ENCODE assay signal across 28 cellular contexts in the genomic region with DNA sequence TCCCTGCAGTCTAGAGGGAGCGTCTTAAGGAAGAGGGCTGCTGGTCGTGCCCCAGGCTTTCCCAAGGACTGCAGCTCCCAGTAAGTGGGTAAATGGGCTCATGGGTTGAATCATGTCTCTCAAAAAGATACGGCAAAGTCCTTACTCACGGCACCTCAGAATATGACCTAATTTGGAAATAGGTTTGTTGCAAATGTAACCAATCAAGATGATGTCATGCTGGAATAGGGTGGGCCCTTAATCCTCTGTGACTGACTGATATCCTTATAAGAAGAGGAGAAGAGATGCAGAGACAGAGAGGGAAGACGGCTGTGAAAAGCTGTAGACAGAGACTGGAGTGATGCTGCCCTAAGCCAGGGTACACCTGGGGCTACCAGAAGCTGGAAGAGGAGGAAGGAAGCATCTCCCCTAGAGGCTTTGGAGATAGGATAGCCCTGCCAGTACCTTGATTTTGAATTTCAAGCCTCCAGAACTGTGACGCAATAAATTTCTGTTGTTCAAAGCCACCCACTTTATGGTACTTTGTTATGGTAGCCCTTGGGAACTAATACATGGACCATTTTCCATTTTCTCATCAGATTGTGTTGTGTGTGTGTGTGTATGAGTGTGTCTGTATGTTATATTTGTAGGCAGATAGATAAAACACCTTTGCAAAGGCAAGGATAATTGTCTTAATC. TPM values are rescaled to one million over a fixed set of nuclear protein-coding genes. Genes with fewer than 3 reads are reported as not detected.
DNase-seq lines count a peak whose midpoint lies in the region; ATAC-seq, FAIRE-seq and TF ChIP-seq lines count a peak whose summit lies in the region.
"Had no signal": no experiment of that assay in that cellular context is flagged by ENCODE, and none has a peak within 500 bp of the region (broad histone marks: within the 10 kb centered on the region; RNA-seq: fewer than 3 reads in every experiment).

No MANE protein-coding gene starts in this region.

- H4K8ac ChIP-seq in IMR-90 (ENCODE audit: low read depth in 2 of 2, low read length in 2 of 2): peak overlapping the region; percentile 73 to 94

- H3K56ac ChIP-seq in IMR-90 (ENCODE audit: extremely low read depth, insufficient read depth, low read length): peak overlapping the region; percentile 77; the same call in 1 of the 2 replicates

- peak overlapping the region; percentile 97 for H4K91ac ChIP-seq in IMR-90 (ENCODE audit: insufficient read depth, low read depth, low read length)

- H2BK20ac ChIP-seq in IMR-90 (ENCODE audit: low read depth, low read length): peak overlapping the region; percentile 97

- H2AFZ ChIP-seq in IMR-90 (replicated peaks; ENCODE audit: low read length, poor library complexity) (peak overlapping the region; percentile 36), K562 (ENCODE audit: low read depth, low read length) (peak overlapping the region; percentile 8; the same call in 1 of the 2 replicates), PC-9 (no peak overlapping the region)

- H3K79me2 ChIP-seq in K562 (ENCODE audit: control insufficient read depth, insufficient read depth, low read length) (peaks cover 40% of the 10 kb centered on the region), PC-9 (ENCODE audit: low read depth) (peaks cover 77% of the 10 kb centered on the region)

- POLR2A ChIA-PET in IMR-90 (lab: Charles Lee; ENCODE audit: unreplicated experiment): no interaction called here
- POLR2A ChIA-PET in K562 (lab: Yijun Ruan, JAX): interaction anchor here (0.6 to 3.1 kb wide), 7 partner anchors 9 to 51 kb away, joined by 3 to 17 read pairs (median 5); a partner anchor contains a TSS
- POLR2A ChIA-PET in PC-9 (lab: Charles Lee; ENCODE audit: unreplicated experiment): interaction anchor here (0.6 kb wide), 1 partner anchor 79 kb away, joined by 3 read pairs; no protein-coding TSS in a partner anchor
- POLR2A ChIA-PET in activated CD4-positive, alpha-beta T cell treated with anti-CD3 and anti-CD28 coated beads, Interleukin-2, amount 10 ng/mL, durations not matched to agents 7 days and 5 days (lab: Charles Lee): no interaction called here

- in situ Hi-C loops in IMR-90 (cut with MboI; ENCODE audit: low sequenced_read_pairs): no loop called here
- in situ Hi-C loops in K562 (cut with MboI): no loop called here

- peak; percentile 50 for DNase-seq in Daoy (ENCODE audit: low read depth)
- peak; percentile 86 for DNase-seq in IMR-90
- DNase-seq in K562 (ENCODE audit: extremely low read depth in 1 of 4, low spot score in 3 of 4): no peak
- DNase-seq in iris pigment epithelial cell (ENCODE audit: low read depth): peak; percentile 84
- no peak for DNase-seq in PC-9
- no peak for DNase-seq in NCI-H2081 (lab: John Stamatoyannopoulos, UW)
- DNase-seq in activated CD4-positive, alpha-beta T cell treated with anti-CD3 and anti-CD28 coated beads, Interleukin-2, amount 10 ng/mL, durations not matched to agents 7 days and 5 days: no peak
- DNase-seq: activated naive CD4-positive, alpha-beta T cell treated with anti-CD3 and anti-CD28 coated beads for 36 hours; caudate nucleus; cortex of kidney; endodermal cell; H9; left lung; naive B cell; NCI-H1436; NCI-H446 treated with DMSO at 0.1 percent for 48 hours; stimulated activated naive CD4-positive, alpha-beta T cell had no signal

- peak overlapping the region; percentile 94 for H2BK120ac ChIP-seq in IMR-90 (ENCODE audit: low read depth, low read length)

- H4K5ac ChIP-seq in IMR-90 (ENCODE audit: low read depth, low read length): peak overlapping the region; percentile 88; the same call in 1 of the 2 replicates

- no peaks in the 10 kb centered on the region for H3K27me3 Mint-ChIP-seq in activated CD4-positive, alpha-beta T cell treated with anti-CD3 and anti-CD28 coated beads, Interleukin-2, amount 10 ng/mL, durations not matched to agents 7 days and 5 days
- H3K27me3 Mint-ChIP-seq: naive B cell, progenitor cell of endocrine pancreas had no signal

- intact Hi-C loops in IMR-90 (cut with micrococcal nuclease): no loop called here
- intact Hi-C loops in K562 (cut with micrococcal nuclease): no loop called here
- intact Hi-C loops in PC-9 (cut with micrococcal nuclease; ENCODE audit: unreplicated experiment): no loop called here

- H2AK5ac ChIP-seq in IMR-90 (ENCODE audit: low read depth, low read length): peak overlapping the region; percentile 93; the same call in 1 of the 2 replicates

- BruUV-seq in IMR-90 (replicated peaks; lab: Mats Ljungman, UMichigan) (no TSS peak), K562 (replicated peaks; lab: Mats Ljungman, UMichigan) (no TSS peak), PC-9 (replicated peaks; lab: Mats Ljungman, UMichigan) (no TSS peak)

- H3K4me1 Mint-ChIP-seq in activated CD4-positive, alpha-beta T cell treated with anti-CD3 and anti-CD28 coated beads, Interleukin-2, amount 10 ng/mL, durations not matched to agents 7 days and 5 days: peaks cover 51% of the 10 kb centered on the region

- H3K9me3 ChIP-seq in IMR-90 (ENCODE audit: control insufficient read depth, insufficient read depth, low read length) (0 out of 2 replicates have a peak, but pooled peaks cover 4% of the 10 kb centered on the region), K562 (replicated peaks; ENCODE audit: control insufficient read depth, insufficient read depth, low read depth, low read length) (no peaks in the 10 kb centered on the region), PC-9 (ENCODE audit: insufficient read depth, low read depth) (no peaks in the 10 kb centered on the region)
- H3K9me3 ChIP-seq: esophagus muscularis mucosa, left lung, neutrophil, sigmoid colon had no signal

- FAIRE-seq in K562 (lab: Jason Lieb, UNC): no peak
- FAIRE-seq: HTR-8/SVneo, islet of Langerhans, urothelium cell line had no signal

- TF ChIP-seq CTCF in IMR-90 (conservative IDR thresholded peaks at IDR 0.05; ENCODE audit: low read depth, low read length) (no peak), K562 (IDR thresholded peaks at IDR 0.05 in 2 of 3, conservative IDR thresholded peaks at IDR 0.05 in 1 of 3; ENCODE audit: insufficient read depth in 2 of 3, low read depth in 1 of 3, low read length in 3 of 3) (no peak), PC-9 (conservative IDR thresholded peaks at IDR 0.05) (no peak)

- H3K36me3 ChIP-seq in IMR-90 (ENCODE audit: control insufficient read depth, insufficient read depth, low read length) (peaks cover 5% of the 10 kb centered on the region), K562 (ENCODE audit: control insufficient read depth, insufficient read depth, low read length) (peaks cover 4% of the 10 kb centered on the region), PC-9 (ENCODE audit: low read depth) (peaks cover 19% of the 10 kb centered on the region)
- H3K36me3 ChIP-seq: esophagus muscularis mucosa had no signal

- H3K27ac ChIP-seq in IMR-90 (ENCODE audit: insufficient read depth, low read length): no peak overlapping the region
- H3K27ac ChIP-seq in K562 (ENCODE audit: extremely low read depth, low read depth, low read length): peak overlapping the region; percentile 77
- H3K27ac ChIP-seq in PC-9: no peak overlapping the region
- H3K27ac ChIP-seq: esophagus muscularis mucosa, KMS-11, left lung, neutrophil had no signal

- TF ChIP-seq RAD21 in IMR-90 (IDR thresholded peaks at IDR 0.05; ENCODE audit: low read length) (no peak), K562 (CRISPR knock-in tag; conservative IDR thresholded peaks at IDR 0.05 in 1 of 2, IDR thresholded peaks at IDR 0.05 in 1 of 2) (no peak)

- H3K27me3 ChIP-seq in IMR-90 (ENCODE audit: control insufficient read depth, insufficient read depth, low read length) (no peaks in the 10 kb centered on the region), K562 (ENCODE audit: control insufficient read depth in 2 of 2, insufficient read depth in 2 of 2, low read length in 2 of 2) (no peaks in the 10 kb centered on the region), PC-9 (ENCODE audit: insufficient read depth, low read depth) (no peaks in the 10 kb centered on the region)
- H3K27me3 ChIP-seq: esophagus muscularis mucosa, left lung, neutrophil, sigmoid colon had no signal

- CTCF ChIA-PET in IMR-90 (lab: Yijun Ruan, JAX): no interaction called here
- CTCF ChIA-PET in K562 (lab: Yijun Ruan, JAX; ENCODE audit: low intra/inter-chr PET ratio): no interaction called here
- CTCF ChIA-PET in PC-9 (lab: Charles Lee): interaction anchor here (0.6 kb wide), 1 partner anchor 233 kb away, joined by 3 read pairs; no protein-coding TSS in a partner anchor
- CTCF ChIA-PET in activated CD4-positive, alpha-beta T cell treated with anti-CD3 and anti-CD28 coated beads, Interleukin-2, amount 10 ng/mL, durations not matched to agents 7 days and 5 days (lab: Charles Lee): interaction anchor here (0.8 to 1.9 kb wide), 6 partner anchors 8 to 42 kb away, joined by 3 to 9 read pairs (median 4); a partner anchor contains a TSS

- peak overlapping the region; percentile 97 for H3K23ac ChIP-seq in IMR-90 (ENCODE audit: low read depth, low read length)

- H3K4me2 ChIP-seq in IMR-90 (ENCODE audit: low read depth, low read length): no peak overlapping the region
- H3K4me2 ChIP-seq in K562 (ENCODE audit: insufficient read depth, low read length): peak overlapping the region; percentile 14; the same call in 1 of the 2 replicates
- H3K4me2 ChIP-seq in PC-9: no peak overlapping the region
- H3K4me2 ChIP-seq: KMS-11 had no signal

- peak overlapping the region; percentile 25 for H2AK9ac ChIP-seq in IMR-90 (replicated peaks; ENCODE audit: low read depth, low read length, poor library complexity)

- H4K20me1 ChIP-seq in IMR-90 (ENCODE audit: insufficient read depth, low read length): peaks cover 4% of the 10 kb centered on the region; the same call in 1 of the 2 replicates
- no peaks in the 10 kb centered on the region for H4K20me1 ChIP-seq in K562 (replicated peaks; ENCODE audit: control insufficient read depth, insufficient read depth, low read length)
- no peaks in the 10 kb centered on the region for H4K20me1 ChIP-seq in PC-9 (ENCODE audit: insufficient read depth)

- no peak for TF ChIP-seq EP300 in K562 (IDR thresholded peaks at IDR 0.05; ENCODE audit: low read length)

- H2BK15ac ChIP-seq in IMR-90 (ENCODE audit: low read depth, low read length): peak overlapping the region; percentile 81

- H3K9me2 ChIP-seq in PC-9 (ENCODE audit: insufficient read depth): no peaks in the 10 kb centered on the region

- H3K4me3 Mint-ChIP-seq in activated CD4-positive, alpha-beta T cell treated with anti-CD3 and anti-CD28 coated beads, Interleukin-2, amount 10 ng/mL, durations not matched to agents 7 days and 5 days: no peak overlapping the region
- H3K4me3 Mint-ChIP-seq: activated naive CD4-positive, alpha-beta T cell treated with anti-CD3 and anti-CD28 coated beads for 36 hours; endodermal cell; H9; mesothelial cell of epicardium; naive B cell had no signal

- peak overlapping the region; percentile 98 for H3K14ac ChIP-seq in IMR-90 (replicated peaks; ENCODE audit: low read depth, low read length)

- peaks cover 6% of the 10 kb centered on the region; the same call in 1 of the 2 replicates for H3F3A ChIP-seq in PC-9 (ENCODE audit: insufficient read depth, low read depth)

- H3K4me3 ChIP-seq in IMR-90 (ENCODE audit: insufficient read depth, low read depth, low read length) (no peak overlapping the region), K562 (no peak overlapping the region), PC-9 (no peak overlapping the region)
- H3K4me3 ChIP-seq: esophagus muscularis mucosa, left lung, sigmoid colon had no signal

- H3K9ac ChIP-seq in IMR-90 (ENCODE audit: low read depth, low read length): no peak overlapping the region
- peak overlapping the region; percentile 31 to 45; a peak in 3 of 4 replicates for H3K9ac ChIP-seq in K562 (ENCODE audit: insufficient read depth in 1 of 2, low read depth in 2 of 2, low read length in 2 of 2)
- H3K9ac ChIP-seq: KMS-11 had no signal

- H3K27ac Mint-ChIP-seq in activated CD4-positive, alpha-beta T cell treated with anti-CD3 and anti-CD28 coated beads, Interleukin-2, amount 10 ng/mL, durations not matched to agents 7 days and 5 days: no peak overlapping the region
- H3K27ac Mint-ChIP-seq: activated naive CD4-positive, alpha-beta T cell treated with anti-CD3 and anti-CD28 coated beads for 36 hours; endodermal cell; mesothelial cell of epicardium; progenitor cell of endocrine pancreas had no signal

- H3K4me1 ChIP-seq in IMR-90 (ENCODE audit: control insufficient read depth, insufficient read depth, low read length) (peaks cover 16% of the 10 kb centered on the region), K562 (replicated peaks in 1 of 2; ENCODE audit: control insufficient read depth in 2 of 2, insufficient read depth in 2 of 2, low read length in 2 of 2) (peaks cover 12 to 52% of the 10 kb centered on the region in 2 experiments; a peak in 4 of 5 replicates), PC-9 (replicated peaks; ENCODE audit: insufficient read depth) (peaks cover 8% of the 10 kb centered on the region)

- TF ChIP-seq POLR2A in IMR-90 (IDR thresholded peaks at IDR 0.05; ENCODE audit: low read depth, low read length) (peak; percentile 51; the same call in 1 of the 2 replicates), K562 (conservative IDR thresholded peaks at IDR 0.05) (no peak)

- H3K4ac ChIP-seq in IMR-90 (ENCODE audit: low read depth, low read length): peak overlapping the region; percentile 95

- H3K9me1 ChIP-seq in IMR-90 (ENCODE audit: insufficient read depth, low read length) (peaks cover 42% of the 10 kb centered on the region), K562 (ENCODE audit: control insufficient read depth, insufficient read depth, low read length) (no peaks in the 10 kb centered on the region)

- dilution Hi-C loops in IMR-90 (cut with HindIII; ENCODE audit: low sequenced_read_pairs, unreplicated experiment): no loop called here

- WGBS in IMR-90 (ENCODE audit: extremely low coverage in 2 of 2, insufficient read length in 1 of 2), 2 experiments: 67% methylated on average over 2 of the region's 6 CpGs; no CpG with 5 or more reads in 1 of the 2 experiments
- 46% methylated on average over 6 of the region's 6 CpGs for WGBS in K562 (ENCODE audit: insufficient coverage, low coverage, missing lambda C conversion rate)

- H3K36me3 Mint-ChIP-seq in activated CD4-positive, alpha-beta T cell treated with anti-CD3 and anti-CD28 coated beads, Interleukin-2, amount 10 ng/mL, durations not matched to agents 7 days and 5 days (ENCODE audit: low read depth): peaks cover 53% of the 10 kb centered on the region
- H3K36me3 Mint-ChIP-seq: mesothelial cell of epicardium had no signal

- no peaks in the 10 kb centered on the region for H3K9me3 Mint-ChIP-seq in activated CD4-positive, alpha-beta T cell treated with anti-CD3 and anti-CD28 coated beads, Interleukin-2, amount 10 ng/mL, durations not matched to agents 7 days and 5 days
- H3K9me3 Mint-ChIP-seq: activated naive CD4-positive, alpha-beta T cell treated with anti-CD3 and anti-CD28 coated beads for 36 hours; mesothelial cell of epicardium had no signal

- H3K18ac ChIP-seq in IMR-90 (ENCODE audit: low read depth, low read length): peak overlapping the region; percentile 83; the same call in 1 of the 2 replicates

- peaks cover 37 to 92% of the 10 kb centered on the region in 2 experiments for H3K79me1 ChIP-seq in IMR-90 (ENCODE audit: low read depth in 1 of 2, low read length in 2 of 2)

- H2BK5ac ChIP-seq in IMR-90 (ENCODE audit: low read depth, low read length, poor library complexity, severe bottlenecking): peak overlapping the region; percentile 72

- ATAC-seq in IMR-90 (ENCODE audit: low read depth) (peak; percentile 27), K562 (peak; percentile 22), GM19328 (IDR thresholded peaks at IDR 0.05; ENCODE audit: unreplicated experiment) (no peak)
- ATAC-seq: left lung, Right ventricle myocardium inferior had no signal

RNA-seq across cellular contexts. Expression of a gene that starts 15.0 kb away (rescaled TPM):
- 31.2 and 44.7 TPM in 2 replicates for total RNA-seq in Daoy (2014; rRNA removed; shearing (Covaris generic))
- total RNA-seq in IMR-90 (2012; rRNA removed) (43.9 and 46.2 TPM in 2 replicates), K562 (2014; rRNA removed) (12.9 and 15.3 TPM in 2 replicates), K562 (2014; rRNA removed; fragmentation: Illumina TruSeq; extraction: Trizol) (14.0 and 14.4 TPM in 2 replicates), K562 (2015; rRNA removed; fragmentation: Illumina TruSeq; extraction: Trizol) (13.3 and 13.5 TPM in 2 replicates), K562 (2021) (23.8 and 24.6 TPM in 2 replicates), PC-9 (2021) (74.0 and 101 TPM in 2 replicates)
- polyA plus RNA-seq in IMR-90 (2012; rRNA removed) (66.8 and 67.0 TPM in 2 replicates), K562 (2011; rRNA removed) (22.8 and 37.1 TPM in 2 replicates), K562 (2014; fragmentation: Illumina TruSeq; extraction: Trizol) (25.2 and 32.9 TPM in 2 replicates), K562 (2014; fragmentation: Nextera tagmentation; extraction: Ambion mirVana) (1 to 10 TPM; 4.6 to 5.2 TPM), K562 (2014; rRNA removed) (10.2 and 12.1 TPM in 2 replicates)
- 21.9 and 22.7 TPM in 2 replicates for polyA plus RNA-seq in IMR-90 (2012; cell fraction: cytosol; rRNA removed)
- polyA plus RNA-seq in IMR-90 (2012; cell fraction: nucleus; rRNA removed; ENCODE audit: low replicate concordance): 30.8 and 46.0 TPM in 2 replicates
- 88.6 and 134 TPM in 2 replicates for total RNA-seq in K562 (2011; cell fraction: chromatin; rRNA removed; ENCODE audit: low replicate concordance)
- total RNA-seq in K562 (2011; cell fraction: nucleolus; rRNA removed): 30.5 and 37.0 TPM in 2 replicates
- total RNA-seq in K562 (2011; cell fraction: nucleoplasm; rRNA removed): 49.3 and 71.1 TPM in 2 replicates
- polyA plus RNA-seq in K562 (2011; cell fraction: cytosol; rRNA removed): 9.9 and 17.6 TPM in 2 replicates
- polyA plus RNA-seq in K562 (2011; cell fraction: nucleus; rRNA removed): 18.9 and 35.9 TPM in 2 replicates
- polyA plus RNA-seq in K562 (2012): 15.4 and 20.0 TPM in 2 replicates
- polyA minus RNA-seq in K562 (2011; rRNA and poly(A)+ RNA removed): 38.8 and 57.4 TPM in 2 replicates
- 16.7 and 17.4 TPM in 2 replicates for polyA minus RNA-seq in K562 (2011; cell fraction: cytosol; rRNA and poly(A)+ RNA removed)
- polyA minus RNA-seq in K562 (2011; cell fraction: nucleus; rRNA and poly(A)+ RNA removed): 14.3 and 21.5 TPM in 2 replicates
- 10 to 100 TPM; 44.2 to 47.2 TPM for total RNA-seq in activated CD4-positive, alpha-beta T cell treated with anti-CD3 and anti-CD28 coated beads, Interleukin-2, amount 10 ng/mL, durations not matched to agents 7 days and 5 days

Comparison
In these comparisons a context has a peak if more than half of its experiments do, and no peak if none do; other contexts are left out.
1. DNase-seq: peak in Daoy (single experiment), IMR-90 (single experiment) and iris pigment epithelial cell (single experiment); none in K562 (0 of 4), PC-9 (0 of 2), NCI-H2081 (0 of 2) and activated CD4-positive, alpha-beta T cell treated with anti-CD3 and anti-CD28 coated beads, Interleukin-2, amount 10 ng/mL, durations not matched to agents 7 days and 5 days (single experiment).
2. CTCF ChIA-PET loops: an anchor here in PC-9 (0.6 kb wide) and activated CD4-positive, alpha-beta T cell treated with anti-CD3 and anti-CD28 coated beads, Interleukin-2, amount 10 ng/mL, durations not matched to agents 7 days and 5 days (0.8 to 1.9 kb wide); none called in IMR-90 and K562.
3. POLR2A ChIA-PET loops: an anchor here in K562 (0.6 to 3.1 kb wide) and PC-9 (0.6 kb wide); none called in IMR-90 and activated CD4-positive, alpha-beta T cell treated with anti-CD3 and anti-CD28 coated beads, Interleukin-2, amount 10 ng/mL, durations not matched to agents 7 days and 5 days.